8 cellular contexts compared by ENCODE assay signal in the genomic region with DNA sequence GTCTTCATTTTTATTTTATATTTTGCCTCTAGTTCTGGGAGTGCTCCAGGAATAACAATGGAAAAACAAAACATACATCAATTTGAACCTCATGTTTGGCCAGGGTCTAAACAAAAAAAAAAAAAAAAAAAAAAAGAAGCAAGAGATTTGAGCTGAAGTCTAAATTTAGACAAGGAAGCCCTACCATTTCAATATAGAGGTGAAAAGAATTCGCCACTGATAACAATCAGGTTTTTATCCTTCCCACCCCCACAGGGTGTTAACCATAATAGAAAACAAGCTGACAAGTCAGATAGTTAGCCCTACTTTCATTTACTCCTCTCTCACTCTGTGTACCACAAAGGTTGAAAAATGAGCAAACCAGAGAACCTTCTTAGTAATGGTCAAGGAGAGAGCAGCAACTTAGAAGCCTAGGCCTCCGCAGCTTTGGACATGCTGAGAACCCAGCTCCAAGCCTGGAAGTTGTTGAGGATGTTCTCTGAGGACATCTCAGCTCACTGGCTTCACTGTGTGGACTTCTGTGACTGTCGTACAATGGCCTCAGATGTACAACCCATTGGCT.
DNase-seq lines count a peak whose midpoint lies in the region; ATAC-seq, FAIRE-seq and TF ChIP-seq lines count a peak whose summit lies in the region.

No MANE protein-coding gene starts in this region.

- peak; percentile 87 for ATAC-seq in GM21367 (IDR thresholded peaks at IDR 0.05; ENCODE audit: unreplicated experiment)
- ATAC-seq in HG03432 (IDR thresholded peaks at IDR 0.05; ENCODE audit: unreplicated experiment): peak; percentile 97

- no peak overlapping the region for H3K27ac ChIP-seq in thyroid gland

- H3K27me3 ChIP-seq in thyroid gland: no peaks in the 10 kb centered on the region

- TF ChIP-seq POLR2A in thyroid gland (IDR thresholded peaks at IDR 0.05): no peak

- no peak overlapping the region for H3K4me3 ChIP-seq in thyroid gland (replicated peaks in 1 of 3)

- H3K36me3 ChIP-seq in thyroid gland: no peaks in the 10 kb centered on the region

- intact Hi-C loops in thyroid gland (cut with DNase I): no loop called here

- peaks cover 0 to 18% of the 10 kb centered on the region in 2 donors for H3K4me1 ChIP-seq in thyroid gland

- DNase-seq in GM18507 (ENCODE audit: extremely low spot score, insufficient read length, low read depth) (peak; percentile 7), fibroblast of the conjunctiva (ENCODE audit: low read depth) (peak; percentile 56), DMS114 treated with DMSO at 0.1 percent for 48 hours (lab: John Stamatoyannopoulos, UW; ENCODE audit: unreplicated experiment) (no peak), mucosa of gallbladder (ENCODE audit: low spot score) (no peak), NOMO-1 treated with DMSO at 0.1 percent for 48 hours (lab: John Stamatoyannopoulos, UW; ENCODE audit: unreplicated experiment) (no peak), thyroid gland (no peak)

- no peak for TF ChIP-seq CTCF in thyroid gland (IDR thresholded peaks at IDR 0.05)

- no peaks in the 10 kb centered on the region for H3K9me3 ChIP-seq in thyroid gland

- peak; percentile 67 for FAIRE-seq in GM18507 (lab: Jason Lieb, UNC)

- whole genome bisulfite sequencing in thyroid gland, 2 donors: 81 to 84% methylated on average over 3 of the region's 3 CpGs

Comparison
In these comparisons a context has a peak if more than half of its experiments do, and no peak if none do; other contexts are left out.
1. DNase-seq: peak in GM18507 (single experiment) and fibroblast of the conjunctiva (single experiment); none in DMS114 treated with DMSO at 0.1 percent for 48 hours (single experiment), mucosa of gallbladder (single experiment), NOMO-1 treated with DMSO at 0.1 percent for 48 hours (single experiment) and thyroid gland (0 of 2).